Comparison of ENCODE assay signal across 24 cellular contexts in genomic region chr6:30775104-30775503, GRCh38. TPM values are rescaled to one million over a fixed set of nuclear protein-coding genes. Genes with fewer than 3 reads are reported as not detected.
DNase-seq lines count a peak whose midpoint lies in the region; ATAC-seq and TF ChIP-seq lines count a peak whose summit lies in the region.
"Had no signal": no experiment of that assay in that cellular context is flagged by ENCODE, and none has a peak within 500 bp of the region (broad histone marks: within the 10 kb centered on the region; RNA-seq: fewer than 3 reads in every experiment).

No MANE protein-coding gene starts in this region.

- H3K9ac ChIP-seq in HCT116 (ENCODE audit: low read length) = 0 out of 2 replicates have a peak overlapping the region, but pooled peaks have one; percentile 10
- H3K9ac ChIP-seq: SK-N-SH had no signal

- peak overlapping the region; percentile 26; the same call in 1 of the 2 replicates for H3K4me2 ChIP-seq in HCT116 (ENCODE audit: low read length)
- H3K4me2 ChIP-seq: SK-N-SH had no signal

- H3K36me3 Mint-ChIP-seq in activated CD8-positive, alpha-beta T cell treated with anti-CD3 and anti-CD28 coated beads, Interleukin-2, amount 10 ng/mL, durations not matched to agents 7 days and 5 days (ENCODE audit: low read depth) = peaks cover 6% of the 10 kb centered on the region
- H3K36me3 Mint-ChIP-seq in activated CD8-positive, alpha-beta T cell treated with anti-CD3 and anti-CD28 coated beads for 36 hours (ENCODE audit: low read depth) = peaks cover 12% of the 10 kb centered on the region
- no peaks in the 10 kb centered on the region for H3K36me3 Mint-ChIP-seq in nephron (ENCODE audit: low read depth)

- H3K4me1 ChIP-seq in HCT116 (ENCODE audit: control insufficient read depth in 1 of 2, insufficient read depth in 2 of 2, low read length in 2 of 2) (peaks cover 62 to 78% of the 10 kb centered on the region in 2 experiments), gastrocnemius medialis (peaks cover 15 to 17% of the 10 kb centered on the region in 2 donors)

- no peak for ATAC-seq in activated CD8-positive, alpha-beta T cell treated with anti-CD3 and anti-CD28 coated beads, Interleukin-2, amount 10 ng/mL, durations not matched to agents 7 days and 5 days
- no peak for ATAC-seq in activated CD8-positive, alpha-beta T cell treated with anti-CD3 and anti-CD28 coated beads for 36 hours
- 0 out of 2 replicates have a peak, but pooled peaks have one; percentile 4 for ATAC-seq in HCT116
- ATAC-seq in gastrocnemius medialis = no peak
- ATAC-seq: naive thymus-derived CD4-positive, alpha-beta T cell had no signal

- no peak for TF ChIP-seq CTCF in activated CD8-positive, alpha-beta T cell treated with anti-CD3 and anti-CD28 coated beads for 36 hours (IDR thresholded peaks at IDR 0.05)
- no peak for TF ChIP-seq CTCF in HCT116 (IDR thresholded peaks at IDR 0.05 in 2 of 3, conservative IDR thresholded peaks at IDR 0.05 in 1 of 3; ENCODE audit: borderline replicate concordance in 1 of 3, insufficient read depth in 1 of 3, low read depth in 2 of 3, low read length in 2 of 3)
- no peak for TF ChIP-seq CTCF in epithelial cell of esophagus (IDR thresholded peaks at IDR 0.05; ENCODE audit: insufficient read depth, low read depth, low read length, missing control alignments)
- TF ChIP-seq CTCF in nephron (IDR thresholded peaks at IDR 0.05; ENCODE audit: unreplicated experiment in 3 of 3) = no peak
- no peak for TF ChIP-seq CTCF in gastrocnemius medialis (IDR thresholded peaks at IDR 0.05 in 4 of 5, conservative IDR thresholded peaks at IDR 0.05 in 1 of 5)

- H3K4me3 ChIP-seq in HCT116 (replicated peaks in 1 of 2; ENCODE audit: low read depth in 1 of 2, low read length in 2 of 2) (no peak overlapping the region), epithelial cell of esophagus (ENCODE audit: low read length) (no peak overlapping the region), gastrocnemius medialis (no peak overlapping the region)
- H3K4me3 ChIP-seq: upper lobe of right lung had no signal

- TF ChIP-seq RAD21 in HCT116 (IDR thresholded peaks at IDR 0.05; ENCODE audit: low read depth) = no peak

- RAD21 ChIA-PET in HCT116 (lab: Charles Lee; ENCODE audit: low non-redundant PET in 1 of 2, low total read pairs in 2 of 2, uncharacterized antibody in 2 of 2, unreplicated experiment in 2 of 2) = no interaction called here

- H4K20me1 ChIP-seq in HCT116 (ENCODE audit: insufficient read depth) = no peaks in the 10 kb centered on the region

- CTCF ChIA-PET in activated CD8-positive, alpha-beta T cell treated with anti-CD3 and anti-CD28 coated beads, Interleukin-2, amount 10 ng/mL, durations not matched to agents 7 days and 5 days (lab: Charles Lee) = no interaction called here
- CTCF ChIA-PET in activated CD8-positive, alpha-beta T cell treated with anti-CD3 and anti-CD28 coated beads for 36 hours (lab: Charles Lee) = interaction anchor here (0.6 to 1.8 kb wide), 2 partner anchors 47 to 304 kb away, joined by 3 to 4 read pairs; no protein-coding TSS in a partner anchor
- CTCF ChIA-PET in HCT116 (lab: Charles Lee) = interaction anchor here (0.6 kb wide), 1 partner anchor 40 kb away, joined by 4 read pairs; no protein-coding TSS in a partner anchor

- H3K36me3 ChIP-seq in HCT116 (ENCODE audit: control insufficient read depth in 1 of 2, insufficient read depth in 2 of 2, low read length in 2 of 2) (no peaks in the 10 kb centered on the region), gastrocnemius medialis (no peaks in the 10 kb centered on the region)
- H3K36me3 ChIP-seq: upper lobe of right lung had no signal

- BruUV-seq in HCT116 (replicated peaks; lab: Mats Ljungman, UMichigan) = no TSS peak

- no peak for DNase-seq in activated CD8-positive, alpha-beta T cell treated with anti-CD3 and anti-CD28 coated beads, Interleukin-2, amount 10 ng/mL, durations not matched to agents 7 days and 5 days
- no peak for DNase-seq in activated CD8-positive, alpha-beta T cell treated with anti-CD3 and anti-CD28 coated beads for 36 hours
- DNase-seq in HCT116 (ENCODE audit: low read depth, low spot score) (no peak), epithelial cell of esophagus (ENCODE audit: low read depth) (peak; percentile 91), gastrocnemius medialis (no peak), OCI-M1 (lab: John Stamatoyannopoulos, UW) (no peak), putamen (ENCODE audit: low spot score) (no peak)
- DNase-seq: 8988T; activated CD4-positive, alpha-beta memory T cell treated with anti-CD3 and anti-CD28 coated beads for 36 hours; activated effector memory CD4-positive, alpha-beta T cell treated with Interleukin-2 at 50 U/mL for 16 hours; CD4-positive, alpha-beta T cell; HCEC 1CT; head of caudate nucleus; KBM-7; MM.1S; naive thymus-derived CD4-positive, alpha-beta T cell; NCI-H2029 treated with DMSO at 0.1 percent for 48 hours; NCI-H2227 treated with DMSO at 0.1 percent for 48 hours; occipital lobe; SK-N-SH; stimulated activated CD4-positive, alpha-beta T cell treated with anti-CD3 and anti-CD28 coated beads, Interleukin-2, amount 100 ng/mL, for 24 hours; upper lobe of right lung had no signal

- TF ChIP-seq POLR2A in HCT116 (IDR thresholded peaks at IDR 0.05; ENCODE audit: borderline replicate concordance, extremely low read depth, insufficient read depth, insufficient read length) (no peak), gastrocnemius medialis (IDR thresholded peaks at IDR 0.05) (no peak)

- POLR2A ChIA-PET in activated CD8-positive, alpha-beta T cell treated with anti-CD3 and anti-CD28 coated beads, Interleukin-2, amount 10 ng/mL, durations not matched to agents 7 days and 5 days (lab: Charles Lee) = interaction anchor here (0.7 kb wide), 1 partner anchor 33 kb away, joined by 3 read pairs; no protein-coding TSS in a partner anchor
- POLR2A ChIA-PET in activated CD8-positive, alpha-beta T cell treated with anti-CD3 and anti-CD28 coated beads for 36 hours (lab: Charles Lee) = interaction anchor here (1.0 kb wide), 1 partner anchor 16 kb away, joined by 4 read pairs; no protein-coding TSS in a partner anchor
- POLR2A ChIA-PET in HCT116 (lab: Charles Lee) = interaction anchor here (0.8 to 12.4 kb wide), 4 partner anchors 9 to 39 kb away, joined by 3 to 171 read pairs (median 24); no protein-coding TSS in a partner anchor

- intact Hi-C loops in activated CD8-positive, alpha-beta T cell treated with anti-CD3 and anti-CD28 coated beads for 36 hours (cut with micrococcal nuclease) = no loop called here
- intact Hi-C loops in HCT116 (cut with micrococcal nuclease) = no loop called here
- intact Hi-C loops in gastrocnemius medialis (cut with DNase I; ENCODE audit: low total_unique reads) = no loop called here

- peaks cover 83% of the 10 kb centered on the region for H3K4me1 Mint-ChIP-seq in activated CD8-positive, alpha-beta T cell treated with anti-CD3 and anti-CD28 coated beads, Interleukin-2, amount 10 ng/mL, durations not matched to agents 7 days and 5 days (ENCODE audit: low read depth)
- peaks cover 68% of the 10 kb centered on the region for H3K4me1 Mint-ChIP-seq in activated CD8-positive, alpha-beta T cell treated with anti-CD3 and anti-CD28 coated beads for 36 hours (ENCODE audit: low read depth)
- peaks cover 35% of the 10 kb centered on the region for H3K4me1 Mint-ChIP-seq in nephron

- no peaks in the 10 kb centered on the region for H3K9me2 ChIP-seq in HCT116 (ENCODE audit: insufficient read depth)
- H3K9me2 ChIP-seq: SK-N-SH had no signal

- no peaks in the 10 kb centered on the region for H3K27me3 Mint-ChIP-seq in activated CD8-positive, alpha-beta T cell treated with anti-CD3 and anti-CD28 coated beads, Interleukin-2, amount 10 ng/mL, durations not matched to agents 7 days and 5 days (ENCODE audit: low read depth)
- no peaks in the 10 kb centered on the region for H3K27me3 Mint-ChIP-seq in activated CD8-positive, alpha-beta T cell treated with anti-CD3 and anti-CD28 coated beads for 36 hours
- H3K27me3 Mint-ChIP-seq in nephron (ENCODE audit: low read depth) = no peaks in the 10 kb centered on the region
- H3K27me3 Mint-ChIP-seq: activated CD4-positive, alpha-beta memory T cell treated with anti-CD3 and anti-CD28 coated beads for 36 hours; CD4-positive, alpha-beta T cell had no signal

- H3K27ac Mint-ChIP-seq in activated CD8-positive, alpha-beta T cell treated with anti-CD3 and anti-CD28 coated beads, Interleukin-2, amount 10 ng/mL, durations not matched to agents 7 days and 5 days = peak overlapping the region; percentile 54
- no peak overlapping the region for H3K27ac Mint-ChIP-seq in activated CD8-positive, alpha-beta T cell treated with anti-CD3 and anti-CD28 coated beads for 36 hours
- H3K27ac Mint-ChIP-seq in nephron = peak overlapping the region in 2 of 3 experiments; percentile 42 to 83
- H3K27ac Mint-ChIP-seq: activated CD4-positive, alpha-beta memory T cell treated with anti-CD3 and anti-CD28 coated beads for 36 hours; CD4-positive, alpha-beta T cell; T-helper 1 cell treated with Interleukin-12 subunit alpha and Interleukin-12 subunit beta and Interleukin-4 antibody, amounts not matched to agents 30 μg/mL and 1 μg/mL, for 36 hours had no signal

- no peak overlapping the region for H2AFZ ChIP-seq in HCT116 (ENCODE audit: low read depth, low read length, poor library complexity, severe bottlenecking)

- H3K27me3 ChIP-seq in HCT116 (ENCODE audit: insufficient read depth, low read length) (no peaks in the 10 kb centered on the region), gastrocnemius medialis (no peaks in the 10 kb centered on the region)
- H3K27me3 ChIP-seq: upper lobe of right lung had no signal

- H3K9me3 ChIP-seq in HCT116 (ENCODE audit: control insufficient read depth in 1 of 2, insufficient read depth in 1 of 2, low read depth in 1 of 2, low read length in 2 of 2) (no peaks in the 10 kb centered on the region), gastrocnemius medialis (no peaks in the 10 kb centered on the region)
- H3K9me3 ChIP-seq: SK-N-SH, upper lobe of right lung had no signal

- no peaks in the 10 kb centered on the region for H3K9me3 Mint-ChIP-seq in activated CD8-positive, alpha-beta T cell treated with anti-CD3 and anti-CD28 coated beads, Interleukin-2, amount 10 ng/mL, durations not matched to agents 7 days and 5 days (ENCODE audit: insufficient read depth)
- H3K9me3 Mint-ChIP-seq in activated CD8-positive, alpha-beta T cell treated with anti-CD3 and anti-CD28 coated beads for 36 hours = peaks cover 3% of the 10 kb centered on the region
- H3K9me3 Mint-ChIP-seq in nephron = no peaks in the 10 kb centered on the region
- H3K9me3 Mint-ChIP-seq: CD4-positive, alpha-beta T cell; T-helper 1 cell treated with Interleukin-12 subunit alpha and Interleukin-12 subunit beta and Interleukin-4 antibody, amounts not matched to agents 30 μg/mL and 1 μg/mL, for 36 hours had no signal

- H3K4me3 Mint-ChIP-seq in activated CD8-positive, alpha-beta T cell treated with anti-CD3 and anti-CD28 coated beads, Interleukin-2, amount 10 ng/mL, durations not matched to agents 7 days and 5 days = no peak overlapping the region
- H3K4me3 Mint-ChIP-seq in activated CD8-positive, alpha-beta T cell treated with anti-CD3 and anti-CD28 coated beads for 36 hours = no peak overlapping the region
- no peak overlapping the region for H3K4me3 Mint-ChIP-seq in nephron
- H3K4me3 Mint-ChIP-seq: activated CD4-positive, alpha-beta memory T cell treated with anti-CD3 and anti-CD28 coated beads for 36 hours; CD4-positive, alpha-beta T cell; naive thymus-derived CD4-positive, alpha-beta T cell; T-helper 1 cell treated with Interleukin-12 subunit alpha and Interleukin-12 subunit beta and Interleukin-4 antibody, amounts not matched to agents 30 μg/mL and 1 μg/mL, for 36 hours had no signal

- in situ Hi-C loops in gastrocnemius medialis (cut with MboI; ENCODE audit: low sequenced_read_pairs in 4 of 4) = no loop called here

- H3K79me2 ChIP-seq in HCT116 (ENCODE audit: insufficient read depth, low read length) = no peaks in the 10 kb centered on the region

- H3K27ac ChIP-seq in HCT116 (ENCODE audit: low read depth, low read length) (no peak overlapping the region; the same call in 1 of the 2 replicates), gastrocnemius medialis (no peak overlapping the region)
- H3K27ac ChIP-seq: upper lobe of right lung had no signal

RNA-seq across cellular contexts. Expression of gene IER3, which starts 30.8 kb away (rescaled TPM):
- 10 to 100 TPM; 76.6 to 82.9 TPM for total RNA-seq in activated CD8-positive, alpha-beta T cell treated with anti-CD3 and anti-CD28 coated beads, Interleukin-2, amount 10 ng/mL, durations not matched to agents 7 days and 5 days
- 100 to 1,000 TPM; 375 to 386 TPM for total RNA-seq in activated CD8-positive, alpha-beta T cell treated with anti-CD3 and anti-CD28 coated beads for 36 hours
- total RNA-seq in HCT116 (2021; ENCODE audit: unreplicated experiment) (952 TPM), gastrocnemius medialis (1 to 10 TPM in 3 of 4 donors, under 1 TPM in 1; 0.24 to 2.0 (median 1.4) TPM)
- 1,025 and 1,062 TPM in 2 replicates for polyA plus RNA-seq in HCT116 (2012)

RNA-seq across cellular contexts. Expression of gene FLOT1, which starts 32.6 kb away (rescaled TPM):
- total RNA-seq in activated CD8-positive, alpha-beta T cell treated with anti-CD3 and anti-CD28 coated beads, Interleukin-2, amount 10 ng/mL, durations not matched to agents 7 days and 5 days = 100 to 1,000 TPM; 314 to 317 TPM
- total RNA-seq in activated CD8-positive, alpha-beta T cell treated with anti-CD3 and anti-CD28 coated beads for 36 hours = 100 to 1,000 TPM; 135 TPM
- 117 TPM for total RNA-seq in HCT116 (2021; ENCODE audit: unreplicated experiment)
- polyA plus RNA-seq in HCT116 (2012) = 124 and 132 TPM in 2 replicates
- 100 to 1,000 TPM in 3 of 4 donors, 10 to 100 TPM in 1; 96.9 to 127 (median 117) TPM for total RNA-seq in gastrocnemius medialis

RNA-seq across cellular contexts. Expression of gene TUBB, which starts 55.0 kb away (rescaled TPM):
- total RNA-seq in activated CD8-positive, alpha-beta T cell treated with anti-CD3 and anti-CD28 coated beads, Interleukin-2, amount 10 ng/mL, durations not matched to agents 7 days and 5 days = 1,000 to 10,000 TPM; 1,638 to 1,703 TPM
- total RNA-seq in activated CD8-positive, alpha-beta T cell treated with anti-CD3 and anti-CD28 coated beads for 36 hours = 1,000 to 10,000 TPM; 1,556 to 1,579 TPM
- total RNA-seq in HCT116 (2021; ENCODE audit: unreplicated experiment) (886 TPM), gastrocnemius medialis (100 to 1,000 TPM in 3 of 4 donors, 10 to 100 TPM in 1; 79.7 to 294 (median 193) TPM)
- 716 and 796 TPM in 2 replicates for polyA plus RNA-seq in HCT116 (2012)

RNA-seq across cellular contexts. Expression of gene MDC1, which starts 58.0 kb away (rescaled TPM):
- total RNA-seq in activated CD8-positive, alpha-beta T cell treated with anti-CD3 and anti-CD28 coated beads, Interleukin-2, amount 10 ng/mL, durations not matched to agents 7 days and 5 days = 10 to 100 TPM; 48.5 to 52.4 TPM
- 10 to 100 TPM; 80.4 to 90.7 TPM for total RNA-seq in activated CD8-positive, alpha-beta T cell treated with anti-CD3 and anti-CD28 coated beads for 36 hours
- 75.8 TPM for total RNA-seq in HCT116 (2021; ENCODE audit: unreplicated experiment)
- 55.7 and 59.3 TPM in 2 replicates for polyA plus RNA-seq in HCT116 (2012)
- total RNA-seq in gastrocnemius medialis = 1 to 10 TPM; 3.6 to 8.9 (median 6.2) TPM

Comparison
In these comparisons a context has a peak if more than half of its experiments do, and no peak if none do; other contexts are left out.
1. RNA of gene IER3, which starts 30.8 kb away (total RNA-seq): 952 TPM in HCT116 (single experiment), 375 to 386 TPM in activated CD8-positive, alpha-beta T cell treated with anti-CD3 and anti-CD28 coated beads for 36 hours and 76.6 to 82.9 TPM in activated CD8-positive, alpha-beta T cell treated with anti-CD3 and anti-CD28 coated beads, Interleukin-2, amount 10 ng/mL, durations not matched to agents 7 days and 5 days; 0.24 to 2.0 TPM in gastrocnemius medialis; every median in the first group is over 10 times any median in the second.